Comparison of ENCODE assay signal across 1 cellular context in genomic region chr19:5039642-5040543, GRCh38.
TF ChIP-seq lines count a peak whose summit lies in the region.

No MANE protein-coding gene starts in this region.

TF ChIP-seq in IMR-90, 13 proteins besides CTCF, POLR2A, EP300 and RAD21 (continued from another document):
- no peak for TF ChIP-seq ELK1 (IDR thresholded peaks at IDR 0.05; ENCODE audit: borderline replicate concordance, low read depth, low read length)
- TF ChIP-seq FOS (IDR thresholded peaks at IDR 0.05; ENCODE audit: low read depth, low read length) = no peak
- no peak for TF ChIP-seq NFE2L2 (IDR thresholded peaks at IDR 0.05; ENCODE audit: low read depth, low read length)
- TF ChIP-seq MXI1 (IDR thresholded peaks at IDR 0.05; ENCODE audit: borderline replicate concordance, low read depth, low read length) = no peak
- TF ChIP-seq SMC3 (IDR thresholded peaks at IDR 0.05; ENCODE audit: low read depth, low read length) = no peak
- no peak for TF ChIP-seq MAFK (IDR thresholded peaks at IDR 0.05; ENCODE audit: low read depth, low read length)
